ENCODE assay signal across 8 cellular contexts in the genomic region with DNA sequence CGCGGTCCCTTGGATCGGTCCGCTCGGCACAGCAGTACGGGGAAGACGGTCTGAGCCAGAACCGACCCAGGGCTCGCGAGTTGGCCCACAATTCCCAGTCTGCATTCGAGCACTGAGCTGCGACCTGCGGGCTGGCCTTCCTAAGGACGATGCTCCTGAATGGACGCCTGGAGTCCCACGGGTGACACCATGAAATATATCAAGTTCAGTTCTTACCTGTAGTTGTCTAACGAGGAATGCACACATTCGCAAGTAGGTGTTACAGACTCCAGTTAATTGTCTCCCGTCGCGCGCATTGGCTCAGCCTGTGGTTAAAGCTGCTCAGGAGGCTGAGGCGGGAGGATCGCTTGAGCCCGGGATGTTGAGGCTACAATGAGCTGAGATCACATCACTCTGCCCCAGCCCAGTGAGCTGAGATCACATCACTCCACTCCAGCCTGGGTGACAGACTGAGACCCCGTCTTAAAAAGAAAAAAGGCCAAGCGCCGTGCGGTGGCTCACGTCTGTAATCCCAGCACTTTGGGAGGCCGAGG. TPM values are rescaled to one million over a fixed set of nuclear protein-coding genes. Genes with fewer than 3 reads are reported as not detected.
DNase-seq lines count a peak whose midpoint lies in the region; ATAC-seq, FAIRE-seq and TF ChIP-seq lines count a peak whose summit lies in the region.

No MANE protein-coding gene starts in this region.

- TF ChIP-seq RAD21 in H1 (IDR thresholded peaks at IDR 0.05 in 1 of 2, conservative IDR thresholded peaks at IDR 0.05 in 1 of 2; ENCODE audit: low read depth in 2 of 2, low read length in 2 of 2) = no peak

- H2BK12ac ChIP-seq in H1 (ENCODE audit: low read depth, low read length) = peak overlapping the region; percentile 72

- no peaks in the 10 kb centered on the region; the same call in 1 of the 2 replicates for H3K79me1 ChIP-seq in H1 (ENCODE audit: low read depth, low read length)

- peak overlapping the region; percentile 87 for H3K9ac ChIP-seq in PC-3 (ENCODE audit: low read length)
- H3K9ac ChIP-seq in H1 (replicated peaks in 1 of 4; ENCODE audit: extremely low read depth in 1 of 4, low read depth in 3 of 4, low read length in 3 of 4) = peak overlapping the region; percentile 68 to 91 (median 78)
- no peak overlapping the region for H3K9ac ChIP-seq in neural progenitor cell

- 0 out of 2 replicates have a peak overlapping the region, but pooled peaks have one; percentile 25 for H2AK5ac ChIP-seq in H1 (ENCODE audit: low read depth, low read length)

- no peak for TF ChIP-seq POLR2A in H1 (IDR thresholded peaks at IDR 0.05; ENCODE audit: control extremely low read depth in 1 of 2, low read depth in 2 of 2, low read length in 2 of 2)

- H4K91ac ChIP-seq in H1 (replicated peaks; ENCODE audit: insufficient read length, low read length) = peak overlapping the region; percentile 8

- H3K4me1 Mint-ChIP-seq in CD4-positive, alpha-beta T cell (ENCODE audit: low read depth) = peaks cover 45% of the 10 kb centered on the region
- peaks cover 9% of the 10 kb centered on the region for H3K4me1 Mint-ChIP-seq in neural progenitor cell

- peak overlapping the region; percentile 71 for H3K4me3 ChIP-seq in PC-3 (ENCODE audit: low read length)
- peak overlapping the region; percentile 56 to 81 (median 60) for H3K4me3 ChIP-seq in H1 (ENCODE audit: extremely low read depth in 1 of 4, insufficient read depth in 2 of 4, low read depth in 3 of 4, low read length in 4 of 4)
- H3K4me3 ChIP-seq in neural progenitor cell = peak overlapping the region; percentile 74

- no peaks in the 10 kb centered on the region for H3K27me3 ChIP-seq in CD4-positive, alpha-beta T cell (ENCODE audit: control insufficient read depth, insufficient read depth, low read length)
- H3K27me3 ChIP-seq in PC-3 (ENCODE audit: low read length) (no peaks in the 10 kb centered on the region), H1 (replicated peaks in 1 of 4; ENCODE audit: control insufficient read depth in 3 of 4, extremely low read depth in 1 of 4, insufficient read depth in 3 of 4, low read length in 3 of 4) (no peaks in the 10 kb centered on the region; a peak in 2 of 7 replicates), neural progenitor cell (peaks cover 11% of the 10 kb centered on the region)

- TSS peak; percentile 54 for BruUV-seq in PC-3 (replicated peaks; lab: Mats Ljungman, UMichigan)

- H3K23ac ChIP-seq in H1 (ENCODE audit: insufficient read length) = no peak overlapping the region

- DNase-seq in CD4-positive, alpha-beta T cell = peak in 3 of 10 experiments; percentile 1 to 13 (median 1)
- DNase-seq in PC-3 (no peak), H1 (ENCODE audit: low read depth in 1 of 2, low spot score in 2 of 2) (no peak), neural progenitor cell (ENCODE audit: low spot score) (no peak), NCI-H524 (lab: John Stamatoyannopoulos, UW) (no peak), NCI-H1694 treated with DMSO at 0.1 percent for 48 hours (lab: John Stamatoyannopoulos, UW) (no peak), GM20000 (ENCODE audit: low spot score) (no peak), epidermal melanocyte (ENCODE audit: insufficient read length, low spot score) (no peak)

- peak overlapping the region; percentile 91 for H3K4me3 Mint-ChIP-seq in CD4-positive, alpha-beta T cell
- H3K4me3 Mint-ChIP-seq in neural progenitor cell = peak overlapping the region; percentile 86

- H3K36me3 Mint-ChIP-seq in CD4-positive, alpha-beta T cell (ENCODE audit: low read depth) = peaks cover 36% of the 10 kb centered on the region
- peaks cover 25% of the 10 kb centered on the region for H3K36me3 Mint-ChIP-seq in neural progenitor cell

- peak overlapping the region; percentile 90 for H3K27ac Mint-ChIP-seq in CD4-positive, alpha-beta T cell
- peak overlapping the region; percentile 81 for H3K27ac Mint-ChIP-seq in neural progenitor cell

- 0 out of 2 replicates have a peak, but pooled peaks cover 5% of the 10 kb centered on the region for H3K36me3 ChIP-seq in PC-3 (ENCODE audit: low read depth, low read length)
- H3K36me3 ChIP-seq in H1 (ENCODE audit: control insufficient read depth in 2 of 4, insufficient read depth in 4 of 4, low read length in 3 of 4) = peaks cover 0 to 25% (median 6%) of the 10 kb centered on the region in 4 experiments; a peak in 4 of 8 replicates
- H3K36me3 ChIP-seq in neural progenitor cell = no peaks in the 10 kb centered on the region

- no peaks in the 10 kb centered on the region for H3K9me3 ChIP-seq in CD4-positive, alpha-beta T cell (ENCODE audit: control insufficient read depth, low read length)
- H3K9me3 ChIP-seq in PC-3 (ENCODE audit: low read length) (no peaks in the 10 kb centered on the region), H1 (ENCODE audit: insufficient read depth in 2 of 2, low read depth in 1 of 2, low read length in 1 of 2) (no peaks in the 10 kb centered on the region), neural progenitor cell (ENCODE audit: low read depth) (no peaks in the 10 kb centered on the region)

- H3K27ac ChIP-seq in CD4-positive, alpha-beta T cell (ENCODE audit: low read depth, low read length) = peak overlapping the region; percentile 77
- H3K27ac ChIP-seq in PC-3 (ENCODE audit: low read length) (peak overlapping the region; percentile 29; the same call in 1 of the 2 replicates), H1 (ENCODE audit: low read depth, low read length) (peak overlapping the region; percentile 84; the same call in 1 of the 2 replicates), neural progenitor cell (no peak overlapping the region)

- H2BK15ac ChIP-seq in H1 (ENCODE audit: low read length) = 0 out of 2 replicates have a peak overlapping the region, but pooled peaks have one; percentile 62

- H4K5ac ChIP-seq in H1 (ENCODE audit: insufficient read length, low read depth, low read length) = peak overlapping the region; percentile 97

- peaks cover 9% of the 10 kb centered on the region; the same call in 1 of the 2 replicates for H3K23me2 ChIP-seq in H1 (ENCODE audit: low read depth, low read length)

- H3K79me2 ChIP-seq in PC-3 (ENCODE audit: low read length) (no peaks in the 10 kb centered on the region), H1 (ENCODE audit: control insufficient read depth in 1 of 2, insufficient read depth in 2 of 2, low read length in 2 of 2) (no peaks in the 10 kb centered on the region; a peak in 1 of 4 replicates), neural progenitor cell (ENCODE audit: low read depth) (peaks cover 6% of the 10 kb centered on the region)

- H3K27me3 Mint-ChIP-seq in CD4-positive, alpha-beta T cell = peaks cover 4% of the 10 kb centered on the region
- peaks cover 2% of the 10 kb centered on the region for H3K27me3 Mint-ChIP-seq in neural progenitor cell (ENCODE audit: insufficient read depth, low read depth)

- POLR2A ChIA-PET in CD4-positive, alpha-beta T cell (lab: Charles Lee) = interaction anchor here (0.7 to 2.5 kb wide), 7 partner anchors 10 to 533 kb away, joined by 3 to 56 read pairs (median 3); partner anchors contain the start of genes BCLAF1, MAP3K5 and SLC35D3
- POLR2A ChIA-PET in PC-3 (lab: Charles Lee; ENCODE audit: unreplicated experiment) (no interaction called here), H1 (lab: Charles Lee; ENCODE audit: partially characterized antibody) (interaction anchor here (0.6 to 2.4 kb wide), 4 partner anchors 20 to 134 kb away, joined by 3 to 7 read pairs (median 5); partner anchors contain the start of gene MAP3K5)

- H2BK20ac ChIP-seq in H1 (ENCODE audit: low read length) = no peak overlapping the region

- H3K9me3 Mint-ChIP-seq in CD4-positive, alpha-beta T cell = no peaks in the 10 kb centered on the region
- H3K9me3 Mint-ChIP-seq in neural progenitor cell = no peaks in the 10 kb centered on the region

- no peak for TF ChIP-seq CTCF in CD4-positive, alpha-beta T cell (IDR thresholded peaks at IDR 0.05)
- TF ChIP-seq CTCF in PC-3 (conservative IDR thresholded peaks at IDR 0.05; ENCODE audit: low read depth, low read length) = no peak
- TF ChIP-seq CTCF in H1 (IDR thresholded peaks at IDR 0.05; ENCODE audit: control extremely low read depth in 1 of 3, insufficient read depth in 1 of 3, low read depth in 1 of 3, low read length in 3 of 3) = no peak
- TF ChIP-seq CTCF in neural progenitor cell (IDR thresholded peaks at IDR 0.05) = no peak
- no peak for TF ChIP-seq CTCF in GM20000 (IDR thresholded peaks at IDR 0.05; ENCODE audit: extremely low read depth, missing control alignments)

- no peak for FAIRE-seq in H1 (lab: Jason Lieb, UNC)

- TF ChIP-seq EP300 in H1 (IDR thresholded peaks at IDR 0.05; ENCODE audit: borderline replicate concordance in 1 of 2, low read depth in 2 of 2, low read length in 2 of 2) = no peak

- H3F3A ChIP-seq in PC-3 (ENCODE audit: low read length, unreplicated experiment) = no peaks in the 10 kb centered on the region
- no peaks in the 10 kb centered on the region for H3F3A ChIP-seq in neural progenitor cell (ENCODE audit: low read depth)

- H3K9me2 ChIP-seq in PC-3 (replicated peaks; ENCODE audit: low read length) = no peaks in the 10 kb centered on the region

- H4K8ac ChIP-seq in H1 (ENCODE audit: extremely low read depth, insufficient read depth, low read length) = peak overlapping the region; percentile 95

- intact Hi-C loops in CD4-positive, alpha-beta T cell (cut with DNase I, micrococcal nuclease) = loop anchor here in 1 of 2 experiments (5.0 to 10.0 kb wide), 2 partner anchors 394 to 538 kb away; partner anchors contain the start of genes BCLAF1 and IFNGR1
- intact Hi-C loops in PC-3 (cut with micrococcal nuclease) = no loop called here

- H2BK120ac ChIP-seq in H1 (replicated peaks; ENCODE audit: low read depth, low read length) = no peak overlapping the region

- H3K4me1 ChIP-seq in PC-3 (ENCODE audit: insufficient read depth, low read length) = peaks cover 5% of the 10 kb centered on the region; the same call in 1 of the 2 replicates
- H3K4me1 ChIP-seq in H1 (replicated peaks in 1 of 4; ENCODE audit: control insufficient read depth in 3 of 4, insufficient read depth in 4 of 4, low read length in 3 of 4) = peaks cover 0 to 7% (median 3%) of the 10 kb centered on the region in 4 experiments; a peak in 3 of 7 replicates
- H3K4me1 ChIP-seq in neural progenitor cell = no peaks in the 10 kb centered on the region

- H4K20me1 ChIP-seq in PC-3 (ENCODE audit: low read length) (no peaks in the 10 kb centered on the region), H1 (replicated peaks in 1 of 2; ENCODE audit: control insufficient read depth in 1 of 2, insufficient read depth in 2 of 2, low read length in 2 of 2) (no peaks in the 10 kb centered on the region), neural progenitor cell (ENCODE audit: low read depth) (no peaks in the 10 kb centered on the region)

- H3K4me2 ChIP-seq in PC-3 (ENCODE audit: low read length) (peak overlapping the region; percentile 93), H1 (ENCODE audit: insufficient read depth in 1 of 2, low read depth in 2 of 2, low read length in 2 of 2) (peak overlapping the region; percentile 76 to 92), neural progenitor cell (peak overlapping the region; percentile 79)

- peak overlapping the region; percentile 82 for H3K4ac ChIP-seq in H1 (replicated peaks; ENCODE audit: insufficient read length, low read depth, low read length)

- 64% methylated on average over 30 of the region's 31 CpGs; no CpG with 5 or more reads in 1 of the 2 experiments for WGBS in H1 (ENCODE audit: extremely low coverage in 1 of 2, insufficient coverage in 1 of 2, insufficient read length in 1 of 2, insufficient replicate concordance in 2 of 2, low coverage in 1 of 2, low lambda C conversion rate in 2 of 2, missing lambda C conversion rate in 1 of 2), 2 experiments

- peak overlapping the region; percentile 97 for H2AFZ ChIP-seq in PC-3 (ENCODE audit: low read length)
- H2AFZ ChIP-seq in H1 (ENCODE audit: low read length) = peak overlapping the region; percentile 99
- H2AFZ ChIP-seq in neural progenitor cell (replicated peaks) = peak overlapping the region; percentile 91

- no peak overlapping the region for H3K14ac ChIP-seq in H1 (ENCODE audit: insufficient read length)

- CTCF ChIA-PET in CD4-positive, alpha-beta T cell (lab: Charles Lee) = interaction anchor here (1.0 to 2.8 kb wide), 6 partner anchors 20 to 183 kb away, joined by 3 to 13 read pairs (median 4); partner anchors contain the start of gene MAP3K5
- CTCF ChIA-PET in PC-3 (lab: Charles Lee) = interaction anchor here (0.6 to 1.1 kb wide), 2 partner anchors 31 to 216 kb away, joined by 3 read pairs; partner anchors contain the start of gene MAP3K5
- CTCF ChIA-PET in H1 (lab: Charles Lee; ENCODE audit: partially characterized antibody) = interaction anchor here (0.7 to 2.4 kb wide), 9 partner anchors 19 to 184 kb away, joined by 3 to 12 read pairs (median 4); partner anchors contain the start of gene MAP3K5

- no peak for ATAC-seq in CD4-positive, alpha-beta T cell (ENCODE audit: poor library complexity)
- ATAC-seq in PC-3 = no peak

- H3K56ac ChIP-seq in H1 (replicated peaks; ENCODE audit: insufficient read length, low read depth, low read length) = no peak overlapping the region

- H2BK5ac ChIP-seq in H1 (ENCODE audit: low read depth, low read length) = peak overlapping the region; percentile 73

- H3K18ac ChIP-seq in H1 (ENCODE audit: extremely low read depth, low read length) = peak overlapping the region; percentile 88

RNA-seq across cellular contexts. Expression of gene PEX7, which starts 0.8 kb away (rescaled TPM):
- 1 to 10 TPM; 2.0 to 3.4 TPM for total RNA-seq in CD4-positive, alpha-beta T cell
- 6.6 and 9.9 TPM in 2 replicates for total RNA-seq in PC-3 (2014; rRNA removed)
- 6.4 and 6.7 TPM in 2 replicates for total RNA-seq in H1 (2021; fragmentation: NEBNext Ultra II Directional; extraction: Animal tissue kit (Norgen Biotek cat#: 25700))
- polyA plus RNA-seq in H1 (2011; rRNA removed) = 10.5 and 11.0 TPM in 2 replicates
- polyA plus RNA-seq in H1 (2011; cell fraction: cytosol; rRNA removed) = 13.6 TPM
- 5.2 TPM for polyA plus RNA-seq in H1 (2011; cell fraction: nucleus; rRNA removed)
- 5.2 to 9.2 TPM (median 7.9 TPM) in 4 replicates for polyA plus RNA-seq in H1 (2012, experiment 1 of 2)
- polyA plus RNA-seq in H1 (2012, experiment 2 of 2) = 2.3 TPM
- polyA plus RNA-seq in H1 (2013, experiment 1 of 2) = 5.8 TPM
- 6.1 TPM for polyA plus RNA-seq in H1 (2013, experiment 2 of 2)
- polyA minus RNA-seq in H1 (2011; rRNA and poly(A)+ RNA removed) = 5.9 and 7.9 TPM in 2 replicates
- polyA minus RNA-seq in H1 (2011; cell fraction: cytosol; rRNA and poly(A)+ RNA removed) = 7.2 TPM
- 16.1 TPM for polyA minus RNA-seq in H1 (2011; cell fraction: nucleus; rRNA and poly(A)+ RNA removed)
- total RNA-seq in neural progenitor cell (ENCODE audit: low replicate concordance) = 16.7 and 16.9 TPM in 2 replicates

RNA-seq across cellular contexts. Expression of gene MAP3K5, which starts 30.9 kb away (rescaled TPM):
- 10 to 100 TPM; 12.9 to 14.1 TPM for total RNA-seq in CD4-positive, alpha-beta T cell
- total RNA-seq in PC-3 (2014; rRNA removed) = 4.3 and 5.0 TPM in 2 replicates
- total RNA-seq in H1 (2021; fragmentation: NEBNext Ultra II Directional; extraction: Animal tissue kit (Norgen Biotek cat#: 25700)) = 2.4 and 2.6 TPM in 2 replicates
- 0.41 and 0.63 TPM in 2 replicates for polyA plus RNA-seq in H1 (2011; rRNA removed)
- polyA plus RNA-seq in H1 (2011; cell fraction: cytosol; rRNA removed) = 0.76 TPM
- 0.56 TPM for polyA plus RNA-seq in H1 (2011; cell fraction: nucleus; rRNA removed)
- 1.2 to 1.9 TPM (median 1.5 TPM) in 4 replicates for polyA plus RNA-seq in H1 (2012, experiment 1 of 2)
- 0.12 TPM for polyA plus RNA-seq in H1 (2012, experiment 2 of 2)
- 1.2 TPM for polyA plus RNA-seq in H1 (2013, experiment 1 of 2)
- polyA plus RNA-seq in H1 (2013, experiment 2 of 2) = 1.2 TPM
- polyA minus RNA-seq in H1 (2011; rRNA and poly(A)+ RNA removed) = 2.1 and 2.3 TPM in 2 replicates
- 1.6 TPM for polyA minus RNA-seq in H1 (2011; cell fraction: cytosol; rRNA and poly(A)+ RNA removed)
- 2.7 TPM for polyA minus RNA-seq in H1 (2011; cell fraction: nucleus; rRNA and poly(A)+ RNA removed)
- 0.02 and 0.28 TPM in 2 replicates for total RNA-seq in neural progenitor cell (ENCODE audit: low replicate concordance)
